In genomic region chr5:142242272-142242671, GRCh38 we compare ENCODE assay signal across 25 cellular contexts.
"Had no signal": no experiment of that assay in that cellular context is flagged by ENCODE, and none has a peak within 500 bp of the region (broad histone marks: within the 10 kb centered on the region; RNA-seq: fewer than 3 reads in every experiment).

No MANE protein-coding gene starts in this region.

- H3K27ac ChIP-seq: coronary artery, foreskin keratinocyte, hepatocyte, pancreas, thoracic aorta, transverse colon had no signal

- H3K4me3 ChIP-seq: coronary artery, hepatocyte, lung, pancreas, smooth muscle cell, thoracic aorta, transverse colon had no signal

- H3K9me3 Mint-ChIP-seq: stimulated activated memory B cell treated with anti-CD40 and anti-IgM and Interleukin-4, amounts not matched to agents 10 μg/mL and 1 μg/mL and 100 μg/mL, for 72 hours; stimulated activated naive CD8-positive, alpha-beta T cell treated with anti-CD3 and anti-CD28 coated beads, Interleukin-15, amount 100 ng/mL, for 72 hours had no signal

- DNase-seq: effector CD4-positive, alpha-beta T cell; endodermal cell; erythroblast; foreskin keratinocyte; head of caudate nucleus; kidney; left colon; left ventricle myocardium superior; mesenchymal stem cell; naive B cell; occipital lobe; pancreas; right cardiac atrium; stimulated activated CD4-positive, alpha-beta T cell treated with anti-CD3 and anti-CD28 coated beads, Interleukin-2, amount 100 ng/mL, for 48 hours; stimulated activated naive CD8-positive, alpha-beta T cell treated with anti-CD3 and anti-CD28 coated beads, Interleukin-15, amount 100 ng/mL, for 72 hours; transverse colon had no signal

- H3K4me1 Mint-ChIP-seq: naive B cell; stimulated activated memory B cell treated with anti-CD40 and anti-IgM and Interleukin-4, amounts not matched to agents 10 μg/mL and 1 μg/mL and 100 μg/mL, for 72 hours; stimulated activated naive CD8-positive, alpha-beta T cell treated with anti-CD3 and anti-CD28 coated beads, Interleukin-15, amount 100 ng/mL, for 72 hours had no signal

- H3K27me3 ChIP-seq: foreskin keratinocyte, hepatocyte, pancreas, transverse colon had no signal

- H3K36me3 Mint-ChIP-seq: stimulated activated memory B cell treated with anti-CD40 and anti-IgM and Interleukin-4, amounts not matched to agents 10 μg/mL and 1 μg/mL and 100 μg/mL, for 72 hours had no signal

- H3K27me3 Mint-ChIP-seq: progenitor cell of endocrine pancreas; stimulated activated naive CD8-positive, alpha-beta T cell treated with anti-CD3 and anti-CD28 coated beads, Interleukin-15, amount 100 ng/mL, for 72 hours had no signal

- H3K36me3 ChIP-seq: pancreas, thoracic aorta, transverse colon had no signal

- ATAC-seq: foreskin keratinocyte; left colon; left ventricle myocardium superior; pancreas; right cardiac atrium; stimulated activated memory B cell treated with anti-CD40 and anti-IgM and Interleukin-4, amounts not matched to agents 10 μg/mL and 1 μg/mL and 100 μg/mL, for 72 hours; stimulated activated naive CD8-positive, alpha-beta T cell treated with anti-CD3 and anti-CD28 coated beads, Interleukin-15, amount 100 ng/mL, for 72 hours had no signal

- H3K27ac Mint-ChIP-seq: endodermal cell; nephron; progenitor cell of endocrine pancreas; stimulated activated memory B cell treated with anti-CD40 and anti-IgM and Interleukin-4, amounts not matched to agents 10 μg/mL and 1 μg/mL and 100 μg/mL, for 72 hours; stimulated activated naive CD8-positive, alpha-beta T cell treated with anti-CD3 and anti-CD28 coated beads, Interleukin-15, amount 100 ng/mL, for 72 hours had no signal

- H3K4me3 Mint-ChIP-seq: endodermal cell; naive B cell; nephron; stimulated activated memory B cell treated with anti-CD40 and anti-IgM and Interleukin-4, amounts not matched to agents 10 μg/mL and 1 μg/mL and 100 μg/mL, for 72 hours; stimulated activated naive CD8-positive, alpha-beta T cell treated with anti-CD3 and anti-CD28 coated beads, Interleukin-15, amount 100 ng/mL, for 72 hours had no signal

- FAIRE-seq: endothelial cell of umbilical vein, kidney, pancreas had no signal

- H3K4me1 ChIP-seq: foreskin keratinocyte, pancreas had no signal

- H3K9me3 ChIP-seq: pancreas, thoracic aorta, transverse colon had no signal
